23 cellular contexts compared by ENCODE assay signal in genomic region chr1:177307771-177308170, GRCh38.
DNase-seq lines count a peak whose midpoint lies in the region; ATAC-seq and TF ChIP-seq lines count a peak whose summit lies in the region.
"Had no signal": no experiment of that assay in that cellular context is flagged by ENCODE, and none has a peak within 500 bp of the region (broad histone marks: within the 10 kb centered on the region; RNA-seq: fewer than 3 reads in every experiment).

No MANE protein-coding gene starts in this region.

- H3K4me3 ChIP-seq in PC-3 (ENCODE audit: low read length) (no peak overlapping the region), mucosa of descending colon (no peak overlapping the region)
- H3K4me3 ChIP-seq: A549, body of pancreas, K562, stomach had no signal

- peak overlapping the region; percentile 17; the same call in 1 of the 2 replicates for H3K9ac ChIP-seq in PC-3 (ENCODE audit: low read length)

- POLR2A ChIA-PET in PC-3 (lab: Charles Lee; ENCODE audit: unreplicated experiment) (no interaction called here), WTC11 (lab: Charles Lee) (no interaction called here)

- BruUV-seq in PC-3 (replicated peaks; lab: Mats Ljungman, UMichigan): no TSS peak

- H3K36me3 ChIP-seq in PC-3 (ENCODE audit: low read depth, low read length) (no peaks in the 10 kb centered on the region), mucosa of descending colon (ENCODE audit: low read depth) (no peaks in the 10 kb centered on the region)
- H3K36me3 ChIP-seq: stomach had no signal

- H3K9me3 ChIP-seq in PC-3 (ENCODE audit: low read length): no peaks in the 10 kb centered on the region
- H3K9me3 ChIP-seq in mucosa of descending colon: no peaks in the 10 kb centered on the region
- H3K9me3 ChIP-seq: A549, body of pancreas, stomach had no signal

- TF ChIP-seq CTCF in PC-3 (conservative IDR thresholded peaks at IDR 0.05; ENCODE audit: low read depth, low read length): no peak
- TF ChIP-seq CTCF in omental fat pad (IDR thresholded peaks at IDR 0.05): no peak
- TF ChIP-seq CTCF in mucosa of descending colon (IDR thresholded peaks at IDR 0.05): no peak
- no peak for TF ChIP-seq CTCF in WTC11 (IDR thresholded peaks at IDR 0.05)

- no peaks in the 10 kb centered on the region for H3K36me3 Mint-ChIP-seq in WTC11
- H3K36me3 Mint-ChIP-seq: activated CD8-positive, alpha-beta memory T cell treated with anti-CD3 and anti-CD28 coated beads, Interleukin-2, amount 10 ng/mL, durations not matched to agents 7 days and 5 days; activated naive CD8-positive, alpha-beta T cell had no signal

- no peaks in the 10 kb centered on the region for H3K9me2 ChIP-seq in PC-3 (replicated peaks; ENCODE audit: low read length)

- H3K27ac Mint-ChIP-seq in WTC11: no peak overlapping the region
- H3K27ac Mint-ChIP-seq: activated CD8-positive, alpha-beta memory T cell treated with anti-CD3 and anti-CD28 coated beads, Interleukin-2, amount 10 ng/mL, durations not matched to agents 7 days and 5 days; activated naive CD8-positive, alpha-beta T cell; activated T-helper 17 cell treated with anti-CD3 and anti-CD28 coated beads, Interleukin-2, amount 50 U/mL, for 72 hours had no signal

- no peaks in the 10 kb centered on the region for H4K20me1 ChIP-seq in PC-3 (ENCODE audit: low read length)

- no peaks in the 10 kb centered on the region for H3K79me2 ChIP-seq in PC-3 (ENCODE audit: low read length)

- no peaks in the 10 kb centered on the region for H3K27me3 Mint-ChIP-seq in WTC11 (ENCODE audit: low read depth)
- H3K27me3 Mint-ChIP-seq: activated CD8-positive, alpha-beta memory T cell treated with anti-CD3 and anti-CD28 coated beads, Interleukin-2, amount 10 ng/mL, durations not matched to agents 7 days and 5 days had no signal

- ATAC-seq in PC-3 (peak; percentile 62), esophagus mucosa (peak; percentile 70), omental fat pad (ENCODE audit: low FRiP score) (peak; percentile 69), mucosa of descending colon (no peak), WTC11 (no peak)
- ATAC-seq: A549; activated CD8-positive, alpha-beta memory T cell treated with anti-CD3 and anti-CD28 coated beads, Interleukin-2, amount 10 ng/mL, durations not matched to agents 7 days and 5 days; activated T-helper 17 cell treated with anti-CD3 and anti-CD28 coated beads, Interleukin-2, amount 50 U/mL, for 72 hours; body of pancreas; K562 had no signal

- peaks cover 6% of the 10 kb centered on the region for H3F3A ChIP-seq in PC-3 (ENCODE audit: low read length, unreplicated experiment)

- peak overlapping the region; percentile 85 for H3K27ac ChIP-seq in PC-3 (ENCODE audit: low read length)
- H3K27ac ChIP-seq: A549, body of pancreas, stomach had no signal

- no peaks in the 10 kb centered on the region for H3K9me3 Mint-ChIP-seq in WTC11

- peak overlapping the region; percentile 38 for H3K4me2 ChIP-seq in PC-3 (ENCODE audit: low read length)
- H3K4me2 ChIP-seq: A549 had no signal

- intact Hi-C loops in PC-3 (cut with micrococcal nuclease) (loop anchor here (2.0 kb wide), 1 partner anchor 51 kb away; no protein-coding TSS in a partner anchor), mucosa of descending colon (cut with DNase I, micrococcal nuclease) (no loop called here)

- H2AFZ ChIP-seq in PC-3 (ENCODE audit: low read length): no peak overlapping the region

- H3K4me1 Mint-ChIP-seq in WTC11: peaks cover 10% of the 10 kb centered on the region
- H3K4me1 Mint-ChIP-seq: activated CD8-positive, alpha-beta memory T cell treated with anti-CD3 and anti-CD28 coated beads, Interleukin-2, amount 10 ng/mL, durations not matched to agents 7 days and 5 days; activated T-helper 17 cell treated with anti-CD3 and anti-CD28 coated beads, Interleukin-2, amount 50 U/mL, for 72 hours had no signal

- CTCF ChIA-PET in PC-3 (lab: Charles Lee) (no interaction called here), WTC11 (lab: Charles Lee) (no interaction called here)

- H3K4me1 ChIP-seq in PC-3 (ENCODE audit: insufficient read depth, low read length) (peaks cover 50% of the 10 kb centered on the region), mucosa of descending colon (ENCODE audit: low read depth) (no peaks in the 10 kb centered on the region)
- H3K4me1 ChIP-seq: A549, body of pancreas had no signal

- peak; percentile 41 for DNase-seq in AG20443 (ENCODE audit: low spot score)
- DNase-seq in PC-3: peak; percentile 71
- DNase-seq in omental fat pad (ENCODE audit: low spot score): no peak
- DNase-seq in DMS79 treated with DMSO at 0.1 percent for 48 hours (lab: John Stamatoyannopoulos, UW): no peak
- no peak for DNase-seq in mucosa of descending colon
- no peak for DNase-seq in iPS-NIHi7 (ENCODE audit: extremely low spot score)
- DNase-seq in WTC11 (ENCODE audit: low spot score): no peak
- DNase-seq: activated CD4-positive, alpha-beta T cell treated with anti-CD3 and anti-CD28 coated beads for 48 hours; activated CD8-positive, alpha-beta memory T cell treated with anti-CD3 and anti-CD28 coated beads, Interleukin-2, amount 10 ng/mL, durations not matched to agents 7 days and 5 days; body of pancreas; Calu3; cortex of kidney; NCI-H82; OCI-M1; SIG-M5; small intestine; stimulated activated CD4-positive, alpha-beta T cell treated with anti-CD3 and anti-CD28 coated beads, Interleukin-4, amount 100 ng/mL, for 1 hour; stomach had no signal

- no peaks in the 10 kb centered on the region for H3K27me3 ChIP-seq in PC-3 (ENCODE audit: low read length)
- H3K27me3 ChIP-seq: body of pancreas, stomach had no signal

- H3K4me3 Mint-ChIP-seq in WTC11: no peak overlapping the region
- H3K4me3 Mint-ChIP-seq: activated CD8-positive, alpha-beta memory T cell treated with anti-CD3 and anti-CD28 coated beads, Interleukin-2, amount 10 ng/mL, durations not matched to agents 7 days and 5 days; activated naive CD8-positive, alpha-beta T cell; activated T-helper 17 cell treated with anti-CD3 and anti-CD28 coated beads, Interleukin-2, amount 50 U/mL, for 72 hours had no signal

TF ChIP-seq in WTC11, 78 proteins besides CTCF, POLR2A, EP300 and RAD21 (continues in another document):
- TF ChIP-seq NFYB (CRISPR knock-in tag; conservative IDR thresholded peaks at IDR 0.05; ENCODE audit: low read depth): no peak
- no peak for TF ChIP-seq HMGA2 (CRISPR knock-in tag; IDR thresholded peaks at IDR 0.05)
- no peak for TF ChIP-seq ZNF232 (CRISPR knock-in tag; IDR thresholded peaks at IDR 0.05)
- TF ChIP-seq E2F5 (CRISPR knock-in tag; IDR thresholded peaks at IDR 0.05): no peak
- TF ChIP-seq, protein P1, sequence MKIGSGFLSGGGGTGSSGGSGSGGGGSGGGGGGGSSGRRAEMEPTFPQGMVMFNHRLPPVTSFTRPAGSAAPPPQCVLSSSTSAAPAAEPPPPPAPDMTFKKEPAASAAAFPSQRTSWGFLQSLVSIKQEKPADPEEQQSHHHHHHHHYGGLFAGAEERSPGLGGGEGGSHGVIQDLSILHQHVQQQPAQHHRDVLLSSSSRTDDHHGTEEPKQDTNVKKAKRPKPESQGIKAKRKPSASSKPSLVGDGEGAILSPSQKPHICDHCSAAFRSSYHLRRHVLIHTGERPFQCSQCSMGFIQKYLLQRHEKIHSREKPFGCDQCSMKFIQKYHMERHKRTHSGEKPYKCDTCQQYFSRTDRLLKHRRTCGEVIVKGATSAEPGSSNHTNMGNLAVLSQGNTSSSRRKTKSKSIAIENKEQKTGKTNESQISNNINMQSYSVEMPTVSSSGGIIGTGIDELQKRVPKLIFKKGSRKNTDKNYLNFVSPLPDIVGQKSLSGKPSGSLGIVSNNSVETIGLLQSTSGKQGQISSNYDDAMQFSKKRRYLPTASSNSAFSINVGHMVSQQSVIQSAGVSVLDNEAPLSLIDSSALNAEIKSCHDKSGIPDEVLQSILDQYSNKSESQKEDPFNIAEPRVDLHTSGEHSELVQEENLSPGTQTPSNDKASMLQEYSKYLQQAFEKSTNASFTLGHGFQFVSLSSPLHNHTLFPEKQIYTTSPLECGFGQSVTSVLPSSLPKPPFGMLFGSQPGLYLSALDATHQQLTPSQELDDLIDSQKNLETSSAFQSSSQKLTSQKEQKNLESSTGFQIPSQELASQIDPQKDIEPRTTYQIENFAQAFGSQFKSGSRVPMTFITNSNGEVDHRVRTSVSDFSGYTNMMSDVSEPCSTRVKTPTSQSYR (CRISPR knock-in tag; IDR thresholded peaks at IDR 0.05): no peak
- TF ChIP-seq ERG (CRISPR knock-in tag; IDR thresholded peaks at IDR 0.05): no peak
- no peak for TF ChIP-seq GRHL2 (CRISPR knock-in tag; IDR thresholded peaks at IDR 0.05; ENCODE audit: insufficient replicate concordance, severe bottlenecking)
- no peak for TF ChIP-seq ZNF138 (CRISPR knock-in tag; conservative IDR thresholded peaks at IDR 0.05)
- TF ChIP-seq, protein P2, sequence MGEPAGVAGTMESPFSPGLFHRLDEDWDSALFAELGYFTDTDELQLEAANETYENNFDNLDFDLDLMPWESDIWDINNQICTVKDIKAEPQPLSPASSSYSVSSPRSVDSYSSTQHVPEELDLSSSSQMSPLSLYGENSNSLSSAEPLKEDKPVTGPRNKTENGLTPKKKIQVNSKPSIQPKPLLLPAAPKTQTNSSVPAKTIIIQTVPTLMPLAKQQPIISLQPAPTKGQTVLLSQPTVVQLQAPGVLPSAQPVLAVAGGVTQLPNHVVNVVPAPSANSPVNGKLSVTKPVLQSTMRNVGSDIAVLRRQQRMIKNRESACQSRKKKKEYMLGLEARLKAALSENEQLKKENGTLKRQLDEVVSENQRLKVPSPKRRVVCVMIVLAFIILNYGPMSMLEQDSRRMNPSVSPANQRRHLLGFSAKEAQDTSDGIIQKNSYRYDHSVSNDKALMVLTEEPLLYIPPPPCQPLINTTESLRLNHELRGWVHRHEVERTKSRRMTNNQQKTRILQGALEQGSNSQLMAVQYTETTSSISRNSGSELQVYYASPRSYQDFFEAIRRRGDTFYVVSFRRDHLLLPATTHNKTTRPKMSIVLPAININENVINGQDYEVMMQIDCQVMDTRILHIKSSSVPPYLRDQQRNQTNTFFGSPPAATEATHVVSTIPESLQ (CRISPR knock-in tag; IDR thresholded peaks at IDR 0.05): no peak

Comparison
In these comparisons a context has a peak if more than half of its experiments do, and no peak if none do; other contexts are left out.
1. DNase-seq: peak in AG20443 (single experiment) and PC-3 (single experiment); none in omental fat pad (single experiment), DMS79 treated with DMSO at 0.1 percent for 48 hours (single experiment), mucosa of descending colon (0 of 3), iPS-NIHi7 (single experiment) and WTC11 (single experiment).
2. ATAC-seq: peak in PC-3 (single experiment), esophagus mucosa (single experiment) and omental fat pad (single experiment); none in mucosa of descending colon (single experiment) and WTC11 (single experiment).